35 cellular contexts compared by ENCODE assay signal in the genomic region with DNA sequence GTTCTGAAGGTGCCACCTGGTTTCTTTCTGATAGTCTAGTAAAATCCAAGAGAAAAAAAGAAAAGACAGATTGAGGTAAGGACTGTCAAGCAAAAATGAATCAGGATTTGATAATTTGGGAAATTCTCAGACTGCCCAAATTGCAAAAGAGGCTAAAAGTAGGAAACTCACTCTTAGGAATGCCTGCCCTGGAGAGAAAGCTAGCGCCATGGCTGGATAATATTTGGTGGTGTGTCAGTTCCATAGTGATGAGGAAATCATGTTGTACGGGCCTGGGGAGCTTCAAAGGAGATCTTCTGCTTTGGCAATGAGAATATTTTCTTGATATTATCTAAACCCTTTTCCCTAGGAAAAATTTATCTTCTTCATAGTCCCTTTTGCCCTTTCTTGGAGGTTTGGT.
DNase-seq lines count a peak whose midpoint lies in the region; ATAC-seq and TF ChIP-seq lines count a peak whose summit lies in the region.
"Had no signal": no experiment of that assay in that cellular context is flagged by ENCODE, and none has a peak within 500 bp of the region (broad histone marks: within the 10 kb centered on the region; RNA-seq: fewer than 3 reads in every experiment).

No MANE protein-coding gene starts in this region.

- H3K9me3 Mint-ChIP-seq in neural crest cell = peaks cover 10% of the 10 kb centered on the region

- H2BK120ac ChIP-seq in trophoblast cell (ENCODE audit: insufficient read depth, low read length, poor library complexity) = no peak overlapping the region

- no peak overlapping the region for H3K9ac ChIP-seq in trophoblast cell (ENCODE audit: low read length)
- H3K9ac ChIP-seq: BLaER1; BLaER1 treated with 17β-estradiol and CSF1 and Interleukin-3, amounts not matched to agents 10 nM and 100 nM had no signal

- no peak overlapping the region for H2BK12ac ChIP-seq in trophoblast cell (ENCODE audit: low read length)

- no peak overlapping the region for H2AK5ac ChIP-seq in trophoblast cell (ENCODE audit: low read length)

- H3K4me1 ChIP-seq in trophoblast cell (ENCODE audit: control insufficient read depth in 1 of 2, insufficient read depth in 2 of 2, low read length in 2 of 2) = no peaks in the 10 kb centered on the region
- no peaks in the 10 kb centered on the region for H3K4me1 ChIP-seq in upper lobe of left lung
- H3K4me1 ChIP-seq: A549; BE2C; BLaER1; BLaER1 treated with 17β-estradiol and CSF1 and Interleukin-3, amounts not matched to agents 10 nM and 100 nM; Caco-2 had no signal

- no peak for TF ChIP-seq POLR2A in upper lobe of left lung (IDR thresholded peaks at IDR 0.05)

- no peaks in the 10 kb centered on the region for H3K36me3 Mint-ChIP-seq in neural crest cell (ENCODE audit: low read depth)
- H3K36me3 Mint-ChIP-seq: CD14-positive monocyte; CD4-positive, alpha-beta memory T cell; CD4-positive, CD25-positive, alpha-beta regulatory T cell; CD8-positive, alpha-beta memory T cell; CD8-positive, alpha-beta T cell had no signal

- H3K27ac ChIP-seq in trophoblast cell (ENCODE audit: low read depth, low read length) (no peak overlapping the region), upper lobe of left lung (no peak overlapping the region)
- H3K27ac ChIP-seq: 22Rv1; A549; BLaER1; BLaER1 treated with 17β-estradiol and CSF1 and Interleukin-3, amounts not matched to agents 10 nM and 100 nM; C4-2B had no signal

- no peak overlapping the region for H3K4ac ChIP-seq in trophoblast cell (ENCODE audit: low read depth, low read length)

- no peaks in the 10 kb centered on the region for H3K27me3 ChIP-seq in trophoblast cell (ENCODE audit: insufficient read depth, low read length)
- H3K27me3 ChIP-seq in upper lobe of left lung = no peaks in the 10 kb centered on the region
- H3K27me3 ChIP-seq: BE2C; BLaER1; BLaER1 treated with 17β-estradiol and CSF1 and Interleukin-3, amounts not matched to agents 10 nM and 100 nM had no signal

- no peak overlapping the region for H3K14ac ChIP-seq in trophoblast cell (ENCODE audit: low read length)

- DNase-seq in amniotic epithelial cell (ENCODE audit: low read depth) (peak; percentile 51), fibroblast of pulmonary artery (ENCODE audit: low read depth) (peak; percentile 10), neural crest cell (ENCODE audit: low read depth, low spot score) (no peak), trophoblast cell (peak; percentile 45 to 78), upper lobe of left lung (no peak), nucleus accumbens (lab: John Stamatoyannopoulos, UW) (no peak)
- DNase-seq: 8988T; ACHN; AML-193; BE2C; C1 segment of cervical spinal cord; Caco-2; Calu3; CD4-positive, alpha-beta memory T cell; CD4-positive, alpha-beta T cell; CD4-positive, CD25-positive, alpha-beta regulatory T cell; CD8-positive, alpha-beta memory T cell; CD8-positive, alpha-beta T cell; COR-L47; DMS 273 treated with DMSO at 0.1 percent for 48 hours; DMS153; DMS53; DMS79; DMS79 treated with DMSO at 0.1 percent for 48 hours; DND-41; EL had no signal

- H3K4me3 ChIP-seq in fibroblast of pulmonary artery (replicated peaks; ENCODE audit: low read depth, low read length) = no peak overlapping the region
- H3K4me3 ChIP-seq in trophoblast cell (ENCODE audit: low read depth, low read length) = no peak overlapping the region
- no peak overlapping the region for H3K4me3 ChIP-seq in upper lobe of left lung
- H3K4me3 ChIP-seq: A549; BLaER1; BLaER1 treated with 17β-estradiol and CSF1 and Interleukin-3, amounts not matched to agents 10 nM and 100 nM had no signal

- H3K4me1 Mint-ChIP-seq in neural crest cell = no peaks in the 10 kb centered on the region
- H3K4me1 Mint-ChIP-seq: B cell; CD14-positive monocyte; CD4-positive, alpha-beta memory T cell; CD4-positive, CD25-positive, alpha-beta regulatory T cell; CD8-positive, alpha-beta memory T cell had no signal

- no peak overlapping the region for H4K8ac ChIP-seq in trophoblast cell (ENCODE audit: low read depth, low read length)

- no peak overlapping the region for H3K18ac ChIP-seq in trophoblast cell (ENCODE audit: low read length)

- no peak overlapping the region for H3K23ac ChIP-seq in trophoblast cell (ENCODE audit: low read length)

- no peak overlapping the region for H4K91ac ChIP-seq in trophoblast cell (ENCODE audit: low read depth, low read length)

- no peaks in the 10 kb centered on the region for H3K79me1 ChIP-seq in trophoblast cell (ENCODE audit: low read length)

- H3K36me3 ChIP-seq in trophoblast cell (ENCODE audit: control insufficient read depth in 1 of 2, insufficient read depth in 2 of 2, low read length in 2 of 2) (no peaks in the 10 kb centered on the region), upper lobe of left lung (no peaks in the 10 kb centered on the region)
- H3K36me3 ChIP-seq: BE2C; BLaER1; BLaER1 treated with 17β-estradiol and CSF1 and Interleukin-3, amounts not matched to agents 10 nM and 100 nM had no signal

- no peak overlapping the region for H3K4me3 Mint-ChIP-seq in neural crest cell
- H3K4me3 Mint-ChIP-seq: B cell; CD14-positive monocyte; CD4-positive, alpha-beta memory T cell; CD4-positive, alpha-beta T cell; CD4-positive, CD25-positive, alpha-beta regulatory T cell; CD8-positive, alpha-beta memory T cell; CD8-positive, alpha-beta T cell had no signal

- no peaks in the 10 kb centered on the region for H3K9me3 ChIP-seq in trophoblast cell (ENCODE audit: insufficient read depth, low read depth, low read length)
- H3K9me3 ChIP-seq in upper lobe of left lung = peaks cover 0 to 2% (median 0%) of the 10 kb centered on the region in 4 donors
- H3K9me3 ChIP-seq: A549, BE2C, BLaER1, Caco-2 had no signal

- peak overlapping the region; percentile 10 for H3K27ac Mint-ChIP-seq in neural crest cell (ENCODE audit: unreplicated experiment)
- H3K27ac Mint-ChIP-seq: B cell; CD14-positive monocyte; CD4-positive, alpha-beta memory T cell; CD4-positive, alpha-beta T cell; CD4-positive, CD25-positive, alpha-beta regulatory T cell; CD8-positive, alpha-beta memory T cell; CD8-positive, alpha-beta T cell had no signal

- no peaks in the 10 kb centered on the region for H3K27me3 Mint-ChIP-seq in neural crest cell (ENCODE audit: low read depth)
- H3K27me3 Mint-ChIP-seq: B cell; CD4-positive, alpha-beta memory T cell; CD4-positive, alpha-beta T cell; CD4-positive, CD25-positive, alpha-beta regulatory T cell; CD8-positive, alpha-beta memory T cell had no signal

- TF ChIP-seq EP300 in upper lobe of left lung (IDR thresholded peaks at IDR 0.05) = no peak

- WGBS in trophoblast cell (ENCODE audit: extremely low coverage, insufficient coverage, insufficient read length) = no CpG with 5 or more reads among the region's 2 CpGs
- WGBS in upper lobe of left lung, 2 donors = 84 to 86% methylated on average over 2 of the region's 2 CpGs

- H4K12ac ChIP-seq in trophoblast cell (ENCODE audit: low read depth, low read length) = no peak overlapping the region

- no peak overlapping the region for H2AFZ ChIP-seq in trophoblast cell (ENCODE audit: insufficient read depth, low read length, poor library complexity)

- ATAC-seq in upper lobe of left lung (ENCODE audit: low FRiP score in 2 of 2) (no peak), esophagus mucosa (no peak), GM19324 (IDR thresholded peaks at IDR 0.05; ENCODE audit: low FRiP score, unreplicated experiment) (no peak)
- ATAC-seq: A549; CD8-positive, alpha-beta T cell had no signal

- no peak overlapping the region for H2BK5ac ChIP-seq in trophoblast cell (ENCODE audit: low read depth, low read length, poor library complexity)

- H3K79me2 ChIP-seq in trophoblast cell (ENCODE audit: control insufficient read depth, insufficient read depth, low read length, poor library complexity) = no peaks in the 10 kb centered on the region

- no peak for TF ChIP-seq CTCF in fibroblast of pulmonary artery (IDR thresholded peaks at IDR 0.05; ENCODE audit: low read length, missing control alignments)
- TF ChIP-seq CTCF in neural crest cell (conservative IDR thresholded peaks at IDR 0.05) = no peak
- no peak for TF ChIP-seq CTCF in upper lobe of left lung (IDR thresholded peaks at IDR 0.05)

- H3K4me2 ChIP-seq in trophoblast cell (ENCODE audit: low read length) = no peak overlapping the region
- H3K4me2 ChIP-seq: A549; BLaER1; BLaER1 treated with 17β-estradiol and CSF1 and Interleukin-3, amounts not matched to agents 10 nM and 100 nM had no signal

Comparison
In these comparisons a context has a peak if more than half of its experiments do, and no peak if none do; other contexts are left out.
1. DNase-seq: peak in amniotic epithelial cell (single experiment), fibroblast of pulmonary artery (single experiment) and trophoblast cell (2 of 2); none in neural crest cell (single experiment), upper lobe of left lung (0 of 2) and nucleus accumbens (0 of 56).